In the genomic region with DNA sequence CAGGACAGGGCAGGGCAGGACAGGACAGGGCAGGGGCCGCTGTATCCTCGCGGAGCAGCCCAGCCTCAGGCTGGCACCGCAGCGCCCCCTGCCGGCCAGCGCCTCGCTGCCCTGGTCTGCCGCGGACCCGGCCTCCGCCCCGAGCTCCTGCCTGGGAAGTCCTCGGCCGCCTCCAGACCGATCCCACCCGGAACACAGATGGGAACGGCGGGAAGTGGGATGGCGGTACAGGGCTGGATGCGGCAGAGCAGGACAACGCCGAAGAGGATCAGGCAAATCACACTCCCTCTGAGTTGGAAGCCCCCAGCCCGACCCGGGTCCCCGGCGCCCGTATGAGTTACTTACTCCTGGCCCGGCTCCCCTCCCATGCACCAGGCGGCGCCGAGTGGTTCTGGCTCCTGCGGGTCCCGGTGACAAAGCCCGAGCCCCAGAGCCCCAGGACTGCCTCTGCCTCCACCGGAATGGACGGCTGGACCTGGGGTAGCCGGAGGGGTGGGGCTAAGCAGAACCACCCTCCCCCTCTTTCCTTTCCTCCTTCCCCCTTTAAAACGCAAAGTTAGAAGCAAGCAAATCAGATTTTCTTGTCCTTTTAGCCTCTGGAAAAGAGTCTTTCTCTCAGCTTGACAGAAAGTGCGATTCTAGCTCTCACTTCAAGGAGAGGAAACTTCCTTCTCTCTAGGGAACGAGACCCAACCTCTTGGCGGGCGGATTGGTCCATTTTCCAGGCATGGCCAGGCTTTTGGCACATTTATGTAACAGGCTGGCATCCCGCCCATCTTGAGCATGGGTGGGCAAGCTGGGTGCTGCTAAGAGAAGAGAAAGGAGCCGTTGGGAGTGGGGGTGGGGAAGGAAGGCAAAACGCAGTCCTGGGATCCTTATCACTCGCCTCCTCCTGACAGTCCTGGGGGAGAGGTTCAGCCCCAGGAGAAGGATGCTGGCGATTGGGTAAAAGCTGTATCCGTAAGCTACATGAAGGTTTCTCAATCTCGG, we compare ENCODE assay signal across 8 cellular contexts. TPM values are rescaled to one million over a fixed set of nuclear protein-coding genes. Genes with fewer than 3 reads are reported as not detected.
DNase-seq lines count a peak whose midpoint lies in the region; ATAC-seq and TF ChIP-seq lines count a peak whose summit lies in the region.

A gene with protein sequence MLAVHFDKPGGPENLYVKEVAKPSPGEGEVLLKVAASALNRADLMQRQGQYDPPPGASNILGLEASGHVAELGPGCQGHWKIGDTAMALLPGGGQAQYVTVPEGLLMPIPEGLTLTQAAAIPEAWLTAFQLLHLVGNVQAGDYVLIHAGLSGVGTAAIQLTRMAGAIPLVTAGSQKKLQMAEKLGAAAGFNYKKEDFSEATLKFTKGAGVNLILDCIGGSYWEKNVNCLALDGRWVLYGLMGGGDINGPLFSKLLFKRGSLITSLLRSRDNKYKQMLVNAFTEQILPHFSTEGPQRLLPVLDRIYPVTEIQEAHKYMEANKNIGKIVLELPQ (minus strand): TSS at position 449 of the 990 bp plus-strand sequence. CDS start 508 bp downstream, outside the sequence.

- H3K9me2 ChIP-seq in hepatocyte (replicated peaks; ENCODE audit: insufficient read depth) = no peaks in the 10 kb centered on the region

- H3K4me3 Mint-ChIP-seq in T-helper 2 cell treated with Interferon-gamma antibody and Interleukin-4, amounts not matched to agents 5 μg/mL and 100 μg/mL, for 36 hours = peak within 1 kb of the TSS; percentile 86

- peak within 1 kb of the TSS; percentile 96 for H3K27ac ChIP-seq in hepatocyte

- H3K4me1 Mint-ChIP-seq in T-helper 2 cell treated with Interferon-gamma antibody and Interleukin-4, amounts not matched to agents 5 μg/mL and 100 μg/mL, for 36 hours (ENCODE audit: low read depth) = peaks cover 8% of the 10 kb centered on the region

- peak; percentile 81 for ATAC-seq in HG02840 (IDR thresholded peaks at IDR 0.05; ENCODE audit: low FRiP score, unreplicated experiment)

- H3K79me2 ChIP-seq in hepatocyte = peaks cover 11% of the 10 kb centered on the region

- H3K9me3 ChIP-seq in hepatocyte (ENCODE audit: low read depth) = no peaks in the 10 kb centered on the region

- H3K4me2 ChIP-seq in hepatocyte = peak within 1 kb of the TSS; percentile 80

- TF ChIP-seq CTCF in astrocyte of the cerebellum (IDR thresholded peaks at IDR 0.05; ENCODE audit: low read depth, low read length, missing control alignments) = peak; percentile 85
- TF ChIP-seq CTCF in hepatocyte (IDR thresholded peaks at IDR 0.05; ENCODE audit: poor library complexity) = peak; percentile 98

- WGBS in hepatocyte (ENCODE audit: low lambda C conversion rate, missing lambda C conversion rate) = 2% methylated on average over 50 of the region's 50 CpGs

- no peaks in the 10 kb centered on the region for H3K9me3 Mint-ChIP-seq in T-helper 2 cell treated with Interferon-gamma antibody and Interleukin-4, amounts not matched to agents 5 μg/mL and 100 μg/mL, for 36 hours

- H2AFZ ChIP-seq in hepatocyte = peak within 1 kb of the TSS; percentile 74

- H3K27me3 Mint-ChIP-seq in T-helper 2 cell treated with Interferon-gamma antibody and Interleukin-4, amounts not matched to agents 5 μg/mL and 100 μg/mL, for 36 hours (ENCODE audit: low read depth) = no peaks in the 10 kb centered on the region

- no peaks in the 10 kb centered on the region for H3K27me3 ChIP-seq in hepatocyte

- H3K36me3 ChIP-seq in hepatocyte (replicated peaks; ENCODE audit: insufficient read depth, low read depth) = no peaks in the 10 kb centered on the region

- peaks cover 10% of the 10 kb centered on the region for H3K4me1 ChIP-seq in hepatocyte (ENCODE audit: insufficient read depth)

- H3K27ac Mint-ChIP-seq in T-helper 2 cell treated with Interferon-gamma antibody and Interleukin-4, amounts not matched to agents 5 μg/mL and 100 μg/mL, for 36 hours = peak within 1 kb of the TSS; percentile 81

- in situ Hi-C loops in astrocyte of the cerebellum (cut with HindIII; ENCODE audit: low sequenced_read_pairs) = no loop called here

- H3K36me3 Mint-ChIP-seq in T-helper 2 cell treated with Interferon-gamma antibody and Interleukin-4, amounts not matched to agents 5 μg/mL and 100 μg/mL, for 36 hours (ENCODE audit: low read depth) = peaks cover 3% of the 10 kb centered on the region

- H3K4me3 ChIP-seq in astrocyte of the cerebellum (ENCODE audit: low read depth, low read length) (peak within 1 kb of the TSS; percentile 71), hepatocyte (peak within 1 kb of the TSS; percentile 52)

- no peaks in the 10 kb centered on the region for H4K20me1 ChIP-seq in hepatocyte (ENCODE audit: insufficient read depth, poor library complexity, severe bottlenecking)

- DNase-seq in NCI-H1417 treated with DMSO at 0.1 percent for 48 hours (lab: John Stamatoyannopoulos, UW) = peak; percentile 28
- DNase-seq in T-helper 2 cell treated with Interferon-gamma antibody and Interleukin-4, amounts not matched to agents 5 μg/mL and 100 μg/mL, for 36 hours (ENCODE audit: low spot score) = peak; percentile 83
- peak; percentile 70 for DNase-seq in astrocyte of the cerebellum (ENCODE audit: low read depth)
- peak; percentile 96 for DNase-seq in hepatocyte (ENCODE audit: low spot score)
- peak; percentile 99 for DNase-seq in retina
- DNase-seq in NK-92 (lab: John Stamatoyannopoulos, UW; ENCODE audit: unreplicated experiment) = no peak

- peak; percentile 60 for TF ChIP-seq POLR2A in GM15510 (IDR thresholded peaks at IDR 0.05; ENCODE audit: borderline replicate concordance, extremely low read depth, insufficient read length)

RNA-seq across cellular contexts. Expression of the gene that starts here (rescaled TPM):
- total RNA-seq in hepatocyte = 29.8 and 31.9 TPM in 2 replicates
- polyA plus RNA-seq in hepatocyte = 52.9 and 56.2 TPM in 2 replicates
